Comparison of ENCODE assay signal across 29 cellular contexts in the genomic region with DNA sequence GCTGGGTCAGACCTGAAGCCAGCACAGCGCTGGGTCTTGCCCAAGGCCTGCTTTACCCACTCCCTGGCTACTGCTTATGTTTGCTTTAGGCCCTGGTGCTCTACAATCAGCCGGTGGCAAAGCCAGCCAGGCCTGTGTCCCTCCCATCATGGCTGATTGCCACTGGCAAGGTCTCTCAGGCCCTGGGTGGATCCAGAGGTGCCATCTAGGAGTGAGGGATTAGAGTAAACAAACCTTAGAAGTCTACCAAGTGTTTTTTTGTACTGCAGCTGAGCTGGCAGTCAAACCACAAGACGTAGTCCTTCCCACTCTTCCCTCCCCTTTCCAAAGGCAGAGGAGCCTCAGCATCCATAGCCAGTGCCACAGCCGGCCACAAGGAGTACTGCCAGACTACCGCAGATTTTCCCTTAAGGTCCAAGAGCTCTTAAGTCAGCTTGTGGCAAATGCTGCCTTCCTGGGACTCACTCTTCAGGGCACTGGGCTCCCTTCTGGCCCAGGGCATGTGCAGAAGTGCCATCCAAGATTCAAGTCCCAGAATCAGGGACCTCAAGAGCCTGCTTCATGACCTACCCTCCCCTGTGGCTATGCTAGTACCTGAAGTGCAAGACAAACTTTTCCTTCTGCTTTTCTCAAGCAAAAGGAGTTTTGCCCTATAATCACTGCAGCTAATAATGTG. TPM values are rescaled to one million over a fixed set of nuclear protein-coding genes. Genes with fewer than 3 reads are reported as not detected.
DNase-seq lines count a peak whose midpoint lies in the region; ATAC-seq and TF ChIP-seq lines count a peak whose summit lies in the region.
"Had no signal": no experiment of that assay in that cellular context is flagged by ENCODE, and none has a peak within 500 bp of the region (broad histone marks: within the 10 kb centered on the region; RNA-seq: fewer than 3 reads in every experiment).

No MANE protein-coding gene starts in this region.

- intact Hi-C loops in left lung (cut with DNase I) (no loop called here), prostate gland (cut with DNase I) (no loop called here)

- no peak for TF ChIP-seq POLR2A in prostate gland (IDR thresholded peaks at IDR 0.05)

- H3K27ac Mint-ChIP-seq in T-cell: no peak overlapping the region
- H3K27ac Mint-ChIP-seq: activated CD8-positive, alpha-beta memory T cell treated with anti-CD3 and anti-CD28 coated beads, Interleukin-2, amount 10 ng/mL, durations not matched to agents 7 days and 5 days; activated naive CD4-positive, alpha-beta T cell treated with anti-CD3 and anti-CD28 coated beads for 36 hours; CD4-positive, alpha-beta T cell; natural killer cell; stimulated activated naive CD8-positive, alpha-beta T cell treated with anti-CD3 and anti-CD28 coated beads, Interleukin-15, Interleukin-2, amounts not matched to agents 100 ng/mL and 50 ng/mL, for 24 hours had no signal

- CTCF ChIA-PET in T-cell (lab: Charles Lee): no interaction called here

- DNase-seq in HT1080 (ENCODE audit: low read depth) (peak; percentile 67), amniotic epithelial cell (ENCODE audit: low read depth) (peak; percentile 61), left lung (peak; percentile 55 to 56), prostate gland (ENCODE audit: low spot score) (peak; percentile 67), T-cell (no peak), COLO829 (ENCODE audit: low spot score) (no peak)
- DNase-seq in stimulated activated naive CD8-positive, alpha-beta T cell treated with anti-CD3 and anti-CD28 coated beads, Interleukin-15, Interleukin-2, amounts not matched to agents 100 U/mL and 50 U/mL, for 24 hours: no peak
- DNase-seq: activated CD4-positive, alpha-beta T cell treated with anti-CD3 and anti-CD28 coated beads, Interleukin-2, amount 50 U/mL, for 1 hour; activated CD8-positive, alpha-beta memory T cell treated with anti-CD3 and anti-CD28 coated beads, Interleukin-2, amount 10 ng/mL, durations not matched to agents 7 days and 5 days; activated naive CD4-positive, alpha-beta T cell treated with anti-CD3 and anti-CD28 coated beads for 36 hours; amniotic stem cell; CD4-positive, alpha-beta T cell; DMS153; GF-D8; GOT3; Kasumi-1; natural killer cell; NCI-H1092; NCI-H1930; NCI-H226; stimulated activated CD4-positive, alpha-beta T cell treated with anti-CD3 and anti-CD28 coated beads, Interleukin-15, amount 100 ng/mL, for 24 hours; transverse colon had no signal

- POLR2A ChIA-PET in T-cell (lab: Charles Lee): no interaction called here

- no peaks in the 10 kb centered on the region for H3K4me1 ChIP-seq in left lung
- H3K4me1 ChIP-seq in prostate gland (replicated peaks): no peaks in the 10 kb centered on the region
- H3K4me1 ChIP-seq: transverse colon had no signal

- WGBS in prostate gland: 44% methylated on average over 5 of the region's 5 CpGs

- no peaks in the 10 kb centered on the region for H3K27me3 ChIP-seq in left lung
- no peaks in the 10 kb centered on the region for H3K27me3 ChIP-seq in prostate gland (replicated peaks; ENCODE audit: insufficient read depth)
- H3K27me3 ChIP-seq: transverse colon had no signal

- H3K9me3 ChIP-seq in left lung: peaks cover 0 to 4% of the 10 kb centered on the region in 2 donors
- no peaks in the 10 kb centered on the region for H3K9me3 ChIP-seq in prostate gland
- H3K9me3 ChIP-seq: transverse colon had no signal

- H3K36me3 ChIP-seq in left lung (no peaks in the 10 kb centered on the region), prostate gland (no peaks in the 10 kb centered on the region)
- H3K36me3 ChIP-seq: transverse colon had no signal

- H3K4me3 ChIP-seq in left lung (no peak overlapping the region), prostate gland (no peak overlapping the region)
- H3K4me3 ChIP-seq: coronary artery, transverse colon had no signal

- H3K27ac ChIP-seq in left lung (no peak overlapping the region), prostate gland (peak overlapping the region in 1 of 2 donors; percentile 20)
- H3K27ac ChIP-seq: coronary artery, transverse colon, VCaP had no signal

- no peaks in the 10 kb centered on the region for H3K27me3 Mint-ChIP-seq in T-cell
- H3K27me3 Mint-ChIP-seq: activated CD8-positive, alpha-beta memory T cell treated with anti-CD3 and anti-CD28 coated beads, Interleukin-2, amount 10 ng/mL, durations not matched to agents 7 days and 5 days; CD4-positive, alpha-beta T cell; stimulated activated naive CD8-positive, alpha-beta T cell treated with anti-CD3 and anti-CD28 coated beads, Interleukin-15, Interleukin-2, amounts not matched to agents 100 ng/mL and 50 ng/mL, for 24 hours had no signal

- TF ChIP-seq CTCF in left lung (IDR thresholded peaks at IDR 0.05) (no peak), prostate gland (IDR thresholded peaks at IDR 0.05) (no peak)

- H3K36me3 Mint-ChIP-seq in T-cell: no peaks in the 10 kb centered on the region

- no peaks in the 10 kb centered on the region for H3K4me1 Mint-ChIP-seq in T-cell
- H3K4me1 Mint-ChIP-seq: activated CD8-positive, alpha-beta memory T cell treated with anti-CD3 and anti-CD28 coated beads, Interleukin-2, amount 10 ng/mL, durations not matched to agents 7 days and 5 days; natural killer cell had no signal

- ATAC-seq in left lung (peak; percentile 88), HG02884 (IDR thresholded peaks at IDR 0.05; ENCODE audit: unreplicated experiment) (no peak), T-cell (replicated peaks in 1 of 4) (no peak)
- no peak for ATAC-seq in stimulated activated naive CD8-positive, alpha-beta T cell treated with anti-CD3 and anti-CD28 coated beads, Interleukin-15, Interleukin-2, amounts not matched to agents 100 U/mL and 50 U/mL, for 24 hours
- ATAC-seq: activated CD8-positive, alpha-beta memory T cell treated with anti-CD3 and anti-CD28 coated beads, Interleukin-2, amount 10 ng/mL, durations not matched to agents 7 days and 5 days; natural killer cell; sciatic nerve; SK-N-SH treated with all-trans-retinoic acid at 6 μM for 48 hours had no signal

- H3K9me3 Mint-ChIP-seq in T-cell: peaks cover 0 to 6% (median 0%) of the 10 kb centered on the region in 3 donors
- H3K9me3 Mint-ChIP-seq: CD4-positive, alpha-beta T cell; natural killer cell had no signal

- H3K4me3 Mint-ChIP-seq in T-cell: no peak overlapping the region
- H3K4me3 Mint-ChIP-seq: activated CD8-positive, alpha-beta memory T cell treated with anti-CD3 and anti-CD28 coated beads, Interleukin-2, amount 10 ng/mL, durations not matched to agents 7 days and 5 days; activated naive CD4-positive, alpha-beta T cell treated with anti-CD3 and anti-CD28 coated beads for 36 hours; CD4-positive, alpha-beta T cell; natural killer cell; stimulated activated naive CD8-positive, alpha-beta T cell treated with anti-CD3 and anti-CD28 coated beads, Interleukin-15, Interleukin-2, amounts not matched to agents 100 ng/mL and 50 ng/mL, for 24 hours had no signal

RNA-seq across cellular contexts. Expression of gene IL1RL2, which starts 20.0 kb away (rescaled TPM):
- total RNA-seq in HT1080 (2014; rRNA removed; shearing (Covaris generic)): not detected in 2 replicates
- not detected in 2 replicates for polyA plus RNA-seq in HT1080 (2015; cell fraction: cytosol; rRNA removed)
- polyA plus RNA-seq in HT1080 (2015; cell fraction: nucleus; rRNA removed): not detected in 2 replicates
- total RNA-seq in left lung: 1 to 10 TPM; 1.5 to 2.5 TPM
- total RNA-seq in prostate gland: 1 to 10 TPM; 1.4 to 3.8 TPM
- not detected for total RNA-seq in T-cell
- total RNA-seq: activated CD8-positive, alpha-beta memory T cell treated with anti-CD3 and anti-CD28 coated beads, Interleukin-2, amount 10 ng/mL, durations not matched to agents 7 days and 5 days; CD4-positive, alpha-beta T cell; natural killer cell; sciatic nerve; T-helper 2 cell treated with Interferon-gamma antibody and Interleukin-4, amounts not matched to agents 100 ng/mL and 5 ng/mL, for 36 hours had no signal

Comparison
In these comparisons a context has a peak if more than half of its experiments do, and no peak if none do; other contexts are left out.
1. DNase-seq: peak in HT1080 (single experiment), amniotic epithelial cell (single experiment), left lung (2 of 2) and prostate gland (single experiment); none in T-cell (0 of 34), COLO829 (single experiment) and stimulated activated naive CD8-positive, alpha-beta T cell treated with anti-CD3 and anti-CD28 coated beads, Interleukin-15, Interleukin-2, amounts not matched to agents 100 U/mL and 50 U/mL, for 24 hours (single experiment).